ENCODE assay signal across 9 cellular contexts in the genomic region with DNA sequence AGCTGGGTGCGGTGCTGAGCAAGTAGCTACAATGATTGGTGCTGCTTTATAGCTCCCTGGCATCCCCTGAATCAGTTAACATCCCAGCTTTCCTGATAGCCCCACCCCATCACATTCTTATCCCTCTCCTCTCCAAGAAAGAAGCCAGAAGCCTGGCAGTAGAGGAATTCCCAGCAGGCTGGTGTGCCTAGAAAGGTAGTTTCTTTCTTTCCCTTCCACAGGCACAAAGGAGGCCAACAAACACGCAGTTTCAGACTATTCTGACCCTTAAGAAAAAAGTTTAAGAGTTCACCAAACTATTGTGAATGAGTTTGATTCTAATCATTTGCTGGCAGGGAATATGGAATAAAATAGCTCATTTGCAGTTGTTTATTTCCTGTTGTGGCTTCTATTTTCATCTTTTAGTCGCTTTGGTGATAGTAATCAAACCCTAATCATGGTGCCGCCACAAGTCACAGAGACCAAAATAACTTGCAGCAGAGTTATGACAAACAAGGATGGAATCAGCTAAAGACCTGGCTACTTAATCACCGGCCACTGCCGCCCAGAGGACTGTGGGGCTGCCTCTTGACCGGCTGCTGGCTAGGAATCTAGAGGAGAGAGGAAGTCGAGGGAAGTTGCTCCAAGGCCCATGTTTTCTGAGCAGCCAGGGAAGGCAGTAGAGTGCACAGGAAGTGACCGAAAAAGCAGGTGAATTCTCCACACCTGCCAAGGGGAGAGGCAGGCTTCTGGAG. TPM values are rescaled to one million over a fixed set of nuclear protein-coding genes. Genes with fewer than 3 reads are reported as not detected.
A peak's percentile ranks its signal among the peaks of the same experiment; 100 is the strongest.
DNase-seq lines count a peak whose midpoint lies in the region; ATAC-seq and TF ChIP-seq lines count a peak whose summit lies in the region.
"Had no signal": no experiment of that assay in that cellular context is flagged by ENCODE, and none has a peak within 500 bp of the region (broad histone marks: within the 10 kb centered on the region; RNA-seq: fewer than 3 reads in every experiment).

No MANE protein-coding gene starts in this region.

- DNase-seq in Right ventricle myocardium superior (peak; percentile 65), Right ventricle myocardium inferior (ENCODE audit: missing footprints) (no peak), choroid plexus epithelial cell (ENCODE audit: low read depth) (peak; percentile 69), mucosa of gallbladder (ENCODE audit: low spot score) (peak; percentile 37), NCI-H1105 (lab: John Stamatoyannopoulos, UW) (no peak)
- DNase-seq: NCI-H345 had no signal

- ATAC-seq in Right ventricle myocardium superior (ENCODE audit: poor library complexity) (no peak), Right ventricle myocardium inferior (no peak), HG03520 (IDR thresholded peaks at IDR 0.05; ENCODE audit: unreplicated experiment) (no peak), HG02623 (IDR thresholded peaks at IDR 0.05; ENCODE audit: unreplicated experiment) (no peak), GM18505 (IDR thresholded peaks at IDR 0.05; ENCODE audit: unreplicated experiment) (no peak)

- no peak for TF ChIP-seq POLR2A in GM18505 (IDR thresholded peaks at IDR 0.05; ENCODE audit: borderline replicate concordance, extremely low read depth, insufficient read depth, insufficient read length)

- intact Hi-C loops in Right ventricle myocardium superior (cut with DNase I): no loop called here
- intact Hi-C loops in Right ventricle myocardium inferior (cut with DNase I): no loop called here

- no peak overlapping the region for H3K4me3 ChIP-seq in choroid plexus epithelial cell (ENCODE audit: low read depth, low read length)

- peak; percentile 13 for TF ChIP-seq CTCF in choroid plexus epithelial cell (conservative IDR thresholded peaks at IDR 0.05; ENCODE audit: low read depth, low read length)

RNA-seq across cellular contexts. Expression of a gene that starts 4.9 kb away (rescaled TPM):
- 14.0 TPM for total RNA-seq in Right ventricle myocardium superior
- 12.0 TPM for total RNA-seq in Right ventricle myocardium inferior
- 20.0 TPM for total RNA-seq in mucosa of gallbladder

Comparison
In these comparisons a context has a peak if more than half of its experiments do, and no peak if none do; other contexts are left out.
1. DNase-seq: peak in Right ventricle myocardium superior (single experiment), choroid plexus epithelial cell (single experiment) and mucosa of gallbladder (single experiment); none in Right ventricle myocardium inferior (single experiment) and NCI-H1105 (single experiment).